In the genomic region with DNA sequence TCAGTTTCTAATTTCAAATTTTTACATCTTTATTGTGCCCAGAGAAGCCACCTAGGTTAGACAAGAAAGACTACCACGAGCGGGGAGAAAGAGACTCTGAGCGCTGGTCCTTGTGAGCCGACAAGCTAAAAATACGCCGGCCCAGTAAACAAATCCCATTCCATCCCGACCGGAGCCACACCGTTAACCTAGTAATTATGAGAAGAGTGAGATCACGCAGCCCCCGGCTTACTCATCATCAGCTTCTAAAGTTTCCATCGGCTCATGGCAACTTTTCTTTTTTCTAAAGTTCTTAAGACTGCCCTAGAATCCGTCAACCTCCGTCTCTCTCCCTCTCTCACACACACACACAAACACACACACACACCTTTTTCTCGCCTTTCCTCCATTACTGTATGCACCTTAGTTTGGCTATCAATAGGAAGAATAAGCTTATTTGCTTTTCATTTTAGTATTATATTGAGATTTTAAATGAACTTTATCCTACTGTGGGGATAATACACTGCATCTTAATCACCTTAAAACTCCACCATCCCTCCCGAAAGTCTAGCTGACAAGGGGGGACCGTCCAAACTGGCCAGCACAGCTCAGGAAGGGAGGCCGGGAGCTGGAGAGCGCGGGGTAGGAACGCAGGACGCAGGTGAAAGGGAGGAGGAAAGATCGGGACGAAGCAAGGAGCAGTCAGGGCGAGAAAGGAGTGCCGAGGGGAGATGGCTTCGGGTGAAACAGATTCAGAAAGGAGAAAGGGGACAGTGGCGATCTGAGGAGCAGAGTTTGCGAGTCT, we compare ENCODE assay signal across 8 cellular contexts. TPM values are rescaled to one million over a fixed set of nuclear protein-coding genes. Genes with fewer than 3 reads are reported as not detected.
DNase-seq lines count a peak whose midpoint lies in the region; ATAC-seq, FAIRE-seq and TF ChIP-seq lines count a peak whose summit lies in the region.

No MANE protein-coding gene starts in this region.

- no peaks in the 10 kb centered on the region for H3K9me2 ChIP-seq in MM.1S (replicated peaks; ENCODE audit: insufficient read depth, low read length)

- H3K4me1 ChIP-seq in BE2C (no peaks in the 10 kb centered on the region), MM.1S (ENCODE audit: low read length) (peaks cover 14% of the 10 kb centered on the region), kidney (ENCODE audit: control insufficient read depth in 1 of 2, insufficient read depth in 1 of 2, low read depth in 1 of 2, low read length in 2 of 2) (peaks cover 11 to 31% of the 10 kb centered on the region in 2 donors)

- H3K9me3 ChIP-seq in BE2C (no peaks in the 10 kb centered on the region), MM.1S (replicated peaks; ENCODE audit: insufficient read depth, low read length) (no peaks in the 10 kb centered on the region), kidney (ENCODE audit: control insufficient read depth in 1 of 2, low read length in 2 of 2) (no peaks in the 10 kb centered on the region)

- H3K27ac Mint-ChIP-seq in WTC11: peak overlapping the region; percentile 95
- peak overlapping the region; percentile 98 for H3K27ac Mint-ChIP-seq in central memory CD8-positive, alpha-beta T cell (ENCODE audit: low read depth)

- H3K4me2 ChIP-seq in MM.1S (ENCODE audit: low read depth, low read length): peak overlapping the region; percentile 89

- H3K27me3 Mint-ChIP-seq in WTC11 (ENCODE audit: low read depth): no peaks in the 10 kb centered on the region
- H3K27me3 Mint-ChIP-seq in central memory CD8-positive, alpha-beta T cell: no peaks in the 10 kb centered on the region

- H3F3A ChIP-seq in MM.1S (ENCODE audit: insufficient read depth, low read length): peaks cover 5% of the 10 kb centered on the region; the same call in 1 of the 2 replicates

- no peak for FAIRE-seq in kidney (lab: Jason Lieb, UNC)

- peak overlapping the region; percentile 98 for H2AFZ ChIP-seq in MM.1S (ENCODE audit: low read length)

- peak; percentile 5 for ATAC-seq in GM21576 (IDR thresholded peaks at IDR 0.05; ENCODE audit: unreplicated experiment)
- ATAC-seq in WTC11: peak; percentile 64
- ATAC-seq in central memory CD8-positive, alpha-beta T cell (replicated peaks; ENCODE audit: extremely low read depth, poor library complexity, severe bottlenecking): peak; percentile 42

- H3K36me3 ChIP-seq in BE2C: peaks cover 7% of the 10 kb centered on the region
- no peaks in the 10 kb centered on the region for H3K36me3 ChIP-seq in MM.1S (replicated peaks; ENCODE audit: insufficient read depth, low read length)
- no peaks in the 10 kb centered on the region for H3K36me3 ChIP-seq in kidney (ENCODE audit: control insufficient read depth in 1 of 2, insufficient read depth in 2 of 2, low read length in 2 of 2)

- intact Hi-C loops in kidney (cut with DNase I): no loop called here

- peaks cover 46% of the 10 kb centered on the region for H3K79me2 ChIP-seq in MM.1S (ENCODE audit: low read length)

- H3K4me1 Mint-ChIP-seq in WTC11: peaks cover 22% of the 10 kb centered on the region
- H3K4me1 Mint-ChIP-seq in central memory CD8-positive, alpha-beta T cell: peaks cover 39% of the 10 kb centered on the region

- no peaks in the 10 kb centered on the region for H3K9me3 Mint-ChIP-seq in WTC11
- no peaks in the 10 kb centered on the region for H3K9me3 Mint-ChIP-seq in central memory CD8-positive, alpha-beta T cell

- 0 out of 2 replicates have a peak, but pooled peaks cover 3% of the 10 kb centered on the region for H3K36me3 Mint-ChIP-seq in WTC11
- H3K36me3 Mint-ChIP-seq in central memory CD8-positive, alpha-beta T cell (ENCODE audit: insufficient read depth): peaks cover 6% of the 10 kb centered on the region

- H4K20me1 ChIP-seq in MM.1S (ENCODE audit: insufficient read depth, low read length): no peaks in the 10 kb centered on the region

- peak; percentile 20 for DNase-seq in BE2C
- peak; percentile 25 for DNase-seq in MM.1S
- DNase-seq in WTC11 (ENCODE audit: low spot score): no peak
- no peak for DNase-seq in central memory CD8-positive, alpha-beta T cell (ENCODE audit: low spot score in 2 of 2)
- peak; percentile 67 for DNase-seq in kidney
- DNase-seq in stimulated activated CD4-positive, alpha-beta T cell treated with anti-CD3 and anti-CD28 coated beads, Interleukin-12 subunit alpha, Interleukin-12 subunit beta, amount 100 ng/mL, for 48 hours (ENCODE audit: low read depth in 2 of 3, low spot score in 1 of 3): peak; percentile 51 to 52 (median 52)
- DNase-seq in GM10248 (ENCODE audit: extremely low spot score): no peak

- H3K9ac ChIP-seq in MM.1S (ENCODE audit: low read length): peak overlapping the region; percentile 80
- H3K9ac ChIP-seq in kidney (ENCODE audit: low read length in 2 of 2): peak overlapping the region; percentile 96 to 99

- peak overlapping the region; percentile 94 for H3K4me3 Mint-ChIP-seq in WTC11
- H3K4me3 Mint-ChIP-seq in central memory CD8-positive, alpha-beta T cell: peak overlapping the region; percentile 96

- TF ChIP-seq CTCF in BE2C (IDR thresholded peaks at IDR 0.05; ENCODE audit: low read depth, low read length) (no peak), MM.1S (IDR thresholded peaks at IDR 0.05; ENCODE audit: low read length) (no peak), WTC11 (IDR thresholded peaks at IDR 0.05) (no peak), kidney (IDR thresholded peaks at IDR 0.05; ENCODE audit: borderline replicate concordance, extremely low read depth, insufficient read depth) (no peak), GM10248 (IDR thresholded peaks at IDR 0.05; ENCODE audit: control extremely low read depth, extremely low read depth, low read depth, missing control alignments) (no peak)

- POLR2A ChIA-PET in WTC11 (lab: Charles Lee) (interaction anchor here (0.6 to 2.6 kb wide), 8 partner anchors 13 to 153 kb away, joined by 3 to 27 read pairs (median 6); a partner anchor contains a TSS), GM10248 (lab: Yijun Ruan, JAX) (interaction anchor here (1.4 to 3.4 kb wide), 2 partner anchors 15 to 123 kb away, joined by 3 to 17 read pairs; a partner anchor contains a TSS)

- peak overlapping the region; percentile 48; the same call in 1 of the 2 replicates for H3K27ac ChIP-seq in MM.1S (ENCODE audit: low read length)
- H3K27ac ChIP-seq in kidney (ENCODE audit: low read depth in 2 of 2, low read length in 2 of 2): peak overlapping the region; percentile 98 to 99

- H3K27me3 ChIP-seq in BE2C: no peaks in the 10 kb centered on the region
- no peaks in the 10 kb centered on the region for H3K27me3 ChIP-seq in MM.1S (replicated peaks; ENCODE audit: insufficient read depth, low read length)

- CTCF ChIA-PET in WTC11 (lab: Charles Lee) (interaction anchor here (1.0 to 3.3 kb wide), 4 partner anchors 9 to 528 kb away, joined by 3 to 11 read pairs (median 4); no protein-coding TSS in a partner anchor), GM10248 (lab: Yijun Ruan, JAX) (interaction anchor here (1.1 to 7.0 kb wide), 7 partner anchors 12 to 156 kb away, joined by 3 to 42 read pairs (median 3); no protein-coding TSS in a partner anchor)

- H3K4me3 ChIP-seq in BE2C (ENCODE audit: low read depth, low read length) (peak overlapping the region; percentile 98), MM.1S (ENCODE audit: low read length) (peak overlapping the region; percentile 95), kidney (ENCODE audit: low read length in 2 of 2) (peak overlapping the region; percentile 86 to 96)

TF ChIP-seq in WTC11, 78 proteins besides CTCF, POLR2A, EP300 and RAD21:
- TF ChIP-seq, protein P1, sequence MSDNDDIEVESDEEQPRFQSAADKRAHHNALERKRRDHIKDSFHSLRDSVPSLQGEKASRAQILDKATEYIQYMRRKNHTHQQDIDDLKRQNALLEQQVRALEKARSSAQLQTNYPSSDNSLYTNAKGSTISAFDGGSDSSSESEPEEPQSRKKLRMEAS (CRISPR knock-in tag; IDR thresholded peaks at IDR 0.05): no peak
- no peak for TF ChIP-seq CBFB (CRISPR knock-in tag; IDR thresholded peaks at IDR 0.05; ENCODE audit: low read depth)
- TF ChIP-seq TEAD4 (CRISPR knock-in tag; IDR thresholded peaks at IDR 0.05): no peak
- TF ChIP-seq, protein P2, sequence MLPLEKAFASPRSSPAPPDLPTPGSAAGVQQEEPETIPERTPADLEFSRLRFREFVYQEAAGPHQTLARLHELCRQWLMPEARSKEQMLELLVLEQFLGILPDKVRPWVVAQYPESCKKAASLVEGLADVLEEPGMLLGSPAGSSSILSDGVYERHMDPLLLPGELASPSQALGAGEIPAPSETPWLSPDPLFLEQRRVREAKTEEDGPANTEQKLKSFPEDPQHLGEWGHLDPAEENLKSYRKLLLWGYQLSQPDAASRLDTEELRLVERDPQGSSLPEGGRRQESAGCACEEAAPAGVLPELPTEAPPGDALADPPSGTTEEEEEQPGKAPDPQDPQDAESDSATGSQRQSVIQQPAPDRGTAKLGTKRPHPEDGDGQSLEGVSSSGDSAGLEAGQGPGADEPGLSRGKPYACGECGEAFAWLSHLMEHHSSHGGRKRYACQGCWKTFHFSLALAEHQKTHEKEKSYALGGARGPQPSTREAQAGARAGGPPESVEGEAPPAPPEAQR (CRISPR knock-in tag; IDR thresholded peaks at IDR 0.05): no peak
- no peak for TF ChIP-seq GABPB1 (CRISPR knock-in tag; IDR thresholded peaks at IDR 0.05)
- TF ChIP-seq, protein P3, sequence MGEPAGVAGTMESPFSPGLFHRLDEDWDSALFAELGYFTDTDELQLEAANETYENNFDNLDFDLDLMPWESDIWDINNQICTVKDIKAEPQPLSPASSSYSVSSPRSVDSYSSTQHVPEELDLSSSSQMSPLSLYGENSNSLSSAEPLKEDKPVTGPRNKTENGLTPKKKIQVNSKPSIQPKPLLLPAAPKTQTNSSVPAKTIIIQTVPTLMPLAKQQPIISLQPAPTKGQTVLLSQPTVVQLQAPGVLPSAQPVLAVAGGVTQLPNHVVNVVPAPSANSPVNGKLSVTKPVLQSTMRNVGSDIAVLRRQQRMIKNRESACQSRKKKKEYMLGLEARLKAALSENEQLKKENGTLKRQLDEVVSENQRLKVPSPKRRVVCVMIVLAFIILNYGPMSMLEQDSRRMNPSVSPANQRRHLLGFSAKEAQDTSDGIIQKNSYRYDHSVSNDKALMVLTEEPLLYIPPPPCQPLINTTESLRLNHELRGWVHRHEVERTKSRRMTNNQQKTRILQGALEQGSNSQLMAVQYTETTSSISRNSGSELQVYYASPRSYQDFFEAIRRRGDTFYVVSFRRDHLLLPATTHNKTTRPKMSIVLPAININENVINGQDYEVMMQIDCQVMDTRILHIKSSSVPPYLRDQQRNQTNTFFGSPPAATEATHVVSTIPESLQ (CRISPR knock-in tag; IDR thresholded peaks at IDR 0.05): no peak

RNA-seq across cellular contexts. Expression of a gene that starts 0.7 kb away (rescaled TPM):
- polyA plus RNA-seq in BE2C (2012; ENCODE audit: insufficient read depth, insufficient read length, low read depth): 4.1 TPM
- total RNA-seq in WTC11 (2021): 19.4 to 21.0 TPM (median 19.5 TPM) in 3 replicates
- total RNA-seq in kidney: 28.1 TPM
- 3.4 TPM for polyA plus RNA-seq in kidney (ENCODE audit: insufficient read depth, low read depth, low replicate concordance)

RNA-seq across cellular contexts. Expression of a gene that starts 57.8 kb away (rescaled TPM):
- polyA plus RNA-seq in BE2C (2012; ENCODE audit: insufficient read depth, insufficient read length, low read depth): 27.2 TPM
- total RNA-seq in WTC11 (2021) (26.1 to 28.2 TPM (median 27.3 TPM) in 3 replicates), kidney (41.7 TPM)
- 33.1 TPM for polyA plus RNA-seq in kidney (ENCODE audit: insufficient read depth, low read depth, low replicate concordance)

Comparison
In these comparisons a context has a peak if more than half of its experiments do, and no peak if none do; other contexts are left out.
1. DNase-seq: peak in BE2C (single experiment), MM.1S (single experiment), kidney (single experiment) and stimulated activated CD4-positive, alpha-beta T cell treated with anti-CD3 and anti-CD28 coated beads, Interleukin-12 subunit alpha, Interleukin-12 subunit beta, amount 100 ng/mL, for 48 hours (3 of 3); none in WTC11 (single experiment), central memory CD8-positive, alpha-beta T cell (0 of 2) and GM10248 (single experiment).
2. ATAC-seq: peak in every context shown above with its lines; median percentile 64 in WTC11; 42 in central memory CD8-positive, alpha-beta T cell; 5 in GM21576.
3. Peak in every context shown above with its lines, with median percentiles within 50 percentile points of each other: H3K4me3 ChIP-seq.